23 cellular contexts compared by ENCODE assay signal in the genomic region with DNA sequence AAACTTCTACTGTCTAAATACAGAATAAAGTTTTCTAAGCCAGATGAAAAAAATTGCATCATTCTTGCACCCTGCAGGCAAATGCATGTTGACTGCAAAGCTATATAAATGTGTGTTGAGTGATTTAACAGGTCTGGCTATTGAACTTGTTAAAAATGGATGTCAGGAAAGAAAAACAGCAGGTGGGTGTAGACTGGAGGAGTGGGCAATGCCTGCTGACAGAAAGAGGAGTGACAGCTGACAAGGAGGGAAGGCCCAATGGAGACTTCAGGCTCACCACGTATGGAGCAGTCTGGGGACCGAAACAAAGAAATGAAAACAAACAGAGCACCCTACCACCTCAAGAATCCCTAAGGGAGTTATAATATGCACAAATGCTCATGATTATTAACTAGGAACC.
"Had no signal": no experiment of that assay in that cellular context is flagged by ENCODE, and none has a peak within 500 bp of the region (broad histone marks: within the 10 kb centered on the region; RNA-seq: fewer than 3 reads in every experiment).

No MANE protein-coding gene starts in this region.

- H3K27ac ChIP-seq: esophagus muscularis mucosa, hepatocyte, left lung, pancreas, psoas muscle, right atrium auricular region, thyroid gland had no signal

- H3K27me3 ChIP-seq: esophagus muscularis mucosa, hepatocyte, left lung, pancreas, right atrium auricular region, thyroid gland had no signal

- DNase-seq: activated CD4-positive, alpha-beta memory T cell treated with anti-CD3 and anti-CD28 coated beads, Interleukin-2, amount 10 ng/mL, durations not matched to agents 7 days and 5 days; activated CD4-positive, alpha-beta T cell treated with anti-CD3 and anti-CD28 coated beads, Interleukin-2, amount 10 ng/mL, durations not matched to agents 24 days and 14 days; activated CD8-positive, alpha-beta memory T cell treated with anti-CD3 and anti-CD28 coated beads, Interleukin-2, amount 10 ng/mL, durations not matched to agents 7 days and 5 days; activated gamma-delta T cell treated with Interleukin-2 at 50 U/mL for 16 hours; activated T-cell treated with anti-CD3 and anti-CD28 coated beads for 4 hours; anterior cingulate cortex; central memory CD4-positive, alpha-beta T cell; effector memory CD4-positive, alpha-beta T cell; glutamatergic neuron; immature natural killer cell; left lung; natural killer cell; pancreas; psoas muscle; stimulated activated CD4-positive, alpha-beta T cell treated with anti-CD3 and anti-CD28 coated beads, Interleukin-12 subunit alpha, Interleukin-12 subunit beta, amount 100 ng/mL, for 4 hours; stimulated activated CD4-positive, alpha-beta T cell treated with anti-CD3 and anti-CD28 coated beads, Interleukin-4, amount 100 ng/mL, for 4 hours; substantia nigra; T-helper 1 cell; thyroid gland had no signal

- H3K4me1 ChIP-seq: esophagus muscularis mucosa, left lung, pancreas, psoas muscle, right atrium auricular region, thyroid gland had no signal

- ATAC-seq: activated CD8-positive, alpha-beta memory T cell treated with anti-CD3 and anti-CD28 coated beads, Interleukin-2, amount 10 ng/mL, durations not matched to agents 7 days and 5 days; left lung; natural killer cell; pancreas; psoas muscle had no signal

- H3K79me2 ChIP-seq: hepatocyte had no signal

- H3K4me2 ChIP-seq: hepatocyte had no signal

- H3K4me3 ChIP-seq: esophagus muscularis mucosa, hepatocyte, left lung, lung, pancreas, psoas muscle, right atrium auricular region, thyroid gland had no signal

- H2AFZ ChIP-seq: hepatocyte had no signal

- H3K36me3 ChIP-seq: esophagus muscularis mucosa, left lung, pancreas, right atrium auricular region, thyroid gland had no signal

- H3K9me3 ChIP-seq: esophagus muscularis mucosa, left lung, pancreas, psoas muscle, right atrium auricular region, thyroid gland had no signal
